In the genomic region with DNA sequence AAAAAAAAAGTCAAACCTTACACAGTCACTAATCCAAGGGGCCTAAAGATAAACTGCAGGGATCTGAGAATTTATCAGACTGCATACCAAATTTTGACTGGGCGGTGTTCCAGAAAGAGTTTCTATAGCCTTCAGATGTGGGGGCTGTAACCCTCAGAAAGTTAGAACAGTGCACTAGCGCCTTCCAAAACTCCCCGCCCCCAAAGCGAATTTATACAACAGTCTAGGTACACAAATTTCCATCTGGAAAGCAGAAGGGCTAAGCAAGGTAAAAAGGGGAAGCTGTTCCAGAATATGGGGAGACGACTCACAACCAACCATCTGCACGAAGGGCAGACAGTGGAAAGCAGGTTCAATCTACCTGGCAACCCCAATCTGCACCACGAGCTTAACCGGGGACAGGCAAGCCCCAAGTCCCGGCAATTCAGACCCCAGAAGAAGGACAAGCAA, we compare ENCODE assay signal across 1 cellular context.
TF ChIP-seq lines count a peak whose summit lies in the region.

No MANE protein-coding gene starts in this region.

TF ChIP-seq in endothelial cell of umbilical vein, 7 proteins besides CTCF, POLR2A, EP300 and RAD21 (continued from another document):
- TF ChIP-seq MAX (IDR thresholded peaks at IDR 0.05; ENCODE audit: insufficient read depth, insufficient read length) = no peak
- no peak for TF ChIP-seq GATA2 (IDR thresholded peaks at IDR 0.05; ENCODE audit: insufficient read depth, insufficient read length, low read depth, low read length)
- no peak for TF ChIP-seq FOS (IDR thresholded peaks at IDR 0.05; ENCODE audit: borderline replicate concordance, insufficient read depth, low read length)
- no peak for TF ChIP-seq JUN (IDR thresholded peaks at IDR 0.05; ENCODE audit: borderline replicate concordance, insufficient read depth, insufficient read length, low read depth)
- TF ChIP-seq POLR2AphosphoS5 (IDR thresholded peaks at IDR 0.05; ENCODE audit: insufficient read depth, low read depth, low read length) = no peak
